2 cellular contexts compared by ENCODE assay signal in genomic region chr2:31728406-31729064, GRCh38.
TF ChIP-seq lines count a peak whose summit lies in the region.

No MANE protein-coding gene starts in this region.

TF ChIP-seq in GM23338, 12 proteins besides CTCF, POLR2A, EP300 and RAD21 (continued from another document):
- TF ChIP-seq ZNF462 (CRISPR knock-in tag; IDR thresholded peaks at IDR 0.05) (no peak), NANOG (IDR thresholded peaks at IDR 0.05; ENCODE audit: borderline replicate concordance) (no peak), POLR2AphosphoS5 (IDR thresholded peaks at IDR 0.05; ENCODE audit: low read depth) (no peak), ETS1 (IDR thresholded peaks at IDR 0.05) (no peak), ZNF114 (CRISPR knock-in tag; IDR thresholded peaks at IDR 0.05) (no peak), ZNF331 (CRISPR knock-in tag; IDR thresholded peaks at IDR 0.05; ENCODE audit: low read depth) (no peak), JUNB (IDR thresholded peaks at IDR 0.05; ENCODE audit: unreplicated experiment) (no peak)
- TF ChIP-seq, protein P1, sequence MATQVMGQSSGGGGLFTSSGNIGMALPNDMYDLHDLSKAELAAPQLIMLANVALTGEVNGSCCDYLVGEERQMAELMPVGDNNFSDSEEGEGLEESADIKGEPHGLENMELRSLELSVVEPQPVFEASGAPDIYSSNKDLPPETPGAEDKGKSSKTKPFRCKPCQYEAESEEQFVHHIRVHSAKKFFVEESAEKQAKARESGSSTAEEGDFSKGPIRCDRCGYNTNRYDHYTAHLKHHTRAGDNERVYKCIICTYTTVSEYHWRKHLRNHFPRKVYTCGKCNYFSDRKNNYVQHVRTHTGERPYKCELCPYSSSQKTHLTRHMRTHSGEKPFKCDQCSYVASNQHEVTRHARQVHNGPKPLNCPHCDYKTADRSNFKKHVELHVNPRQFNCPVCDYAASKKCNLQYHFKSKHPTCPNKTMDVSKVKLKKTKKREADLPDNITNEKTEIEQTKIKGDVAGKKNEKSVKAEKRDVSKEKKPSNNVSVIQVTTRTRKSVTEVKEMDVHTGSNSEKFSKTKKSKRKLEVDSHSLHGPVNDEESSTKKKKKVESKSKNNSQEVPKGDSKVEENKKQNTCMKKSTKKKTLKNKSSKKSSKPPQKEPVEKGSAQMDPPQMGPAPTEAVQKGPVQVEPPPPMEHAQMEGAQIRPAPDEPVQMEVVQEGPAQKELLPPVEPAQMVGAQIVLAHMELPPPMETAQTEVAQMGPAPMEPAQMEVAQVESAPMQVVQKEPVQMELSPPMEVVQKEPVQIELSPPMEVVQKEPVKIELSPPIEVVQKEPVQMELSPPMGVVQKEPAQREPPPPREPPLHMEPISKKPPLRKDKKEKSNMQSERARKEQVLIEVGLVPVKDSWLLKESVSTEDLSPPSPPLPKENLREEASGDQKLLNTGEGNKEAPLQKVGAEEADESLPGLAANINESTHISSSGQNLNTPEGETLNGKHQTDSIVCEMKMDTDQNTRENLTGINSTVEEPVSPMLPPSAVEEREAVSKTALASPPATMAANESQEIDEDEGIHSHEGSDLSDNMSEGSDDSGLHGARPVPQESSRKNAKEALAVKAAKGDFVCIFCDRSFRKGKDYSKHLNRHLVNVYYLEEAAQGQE (IDR thresholded peaks at IDR 0.05; ENCODE audit: unreplicated experiment), result no peak

TF ChIP-seq in GM12878, 131 proteins besides CTCF, POLR2A, EP300 and RAD21 (continued from another document):
- TF ChIP-seq MTA3 (IDR thresholded peaks at IDR 0.05; ENCODE audit: borderline replicate concordance, low read length) (no peak), NR2C2 (IDR thresholded peaks at IDR 0.05; ENCODE audit: borderline replicate concordance, control insufficient read depth, insufficient read length, low read depth) (no peak), SMC3 (IDR thresholded peaks at IDR 0.05; ENCODE audit: borderline replicate concordance, low read length) (no peak), PAX5 (IDR thresholded peaks at IDR 0.05; ENCODE audit: borderline replicate concordance, low read depth, low read length) (no peak)
- TF ChIP-seq, protein P2, sequence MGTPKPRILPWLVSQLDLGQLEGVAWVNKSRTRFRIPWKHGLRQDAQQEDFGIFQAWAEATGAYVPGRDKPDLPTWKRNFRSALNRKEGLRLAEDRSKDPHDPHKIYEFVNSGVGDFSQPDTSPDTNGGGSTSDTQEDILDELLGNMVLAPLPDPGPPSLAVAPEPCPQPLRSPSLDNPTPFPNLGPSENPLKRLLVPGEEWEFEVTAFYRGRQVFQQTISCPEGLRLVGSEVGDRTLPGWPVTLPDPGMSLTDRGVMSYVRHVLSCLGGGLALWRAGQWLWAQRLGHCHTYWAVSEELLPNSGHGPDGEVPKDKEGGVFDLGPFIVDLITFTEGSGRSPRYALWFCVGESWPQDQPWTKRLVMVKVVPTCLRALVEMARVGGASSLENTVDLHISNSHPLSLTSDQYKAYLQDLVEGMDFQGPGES (IDR thresholded peaks at IDR 0.05), result no peak
